Comparison of ENCODE assay signal across 8 cellular contexts in genomic region chr5:154714271-154714986, GRCh38. TPM values are rescaled to one million over a fixed set of nuclear protein-coding genes. Genes with fewer than 3 reads are reported as not detected.
DNase-seq lines count a peak whose midpoint lies in the region; ATAC-seq and TF ChIP-seq lines count a peak whose summit lies in the region.

No MANE protein-coding gene starts in this region.

- CTCF ChIA-PET in activated CD4-positive, alpha-beta T cell treated with anti-CD3 and anti-CD28 coated beads, Interleukin-2, amount 10 ng/mL, durations not matched to agents 7 days and 5 days (lab: Charles Lee), result interaction anchor here (0.7 to 1.1 kb wide), 3 partner anchors 50 to 213 kb away, joined by 3 read pairs; no protein-coding TSS in a partner anchor

- H3K9me3 Mint-ChIP-seq in activated CD4-positive, alpha-beta T cell treated with anti-CD3 and anti-CD28 coated beads, Interleukin-2, amount 10 ng/mL, durations not matched to agents 7 days and 5 days, result no peaks in the 10 kb centered on the region

- peak; percentile 90 for ATAC-seq in HG02759 (IDR thresholded peaks at IDR 0.05; ENCODE audit: unreplicated experiment)
- peak; percentile 59 for ATAC-seq in stimulated activated naive CD8-positive, alpha-beta T cell treated with anti-CD3 and anti-CD28 coated beads, Interleukin-15, Interleukin-2, amounts not matched to agents 100 U/mL and 50 U/mL, for 24 hours

- intact Hi-C loops in esophagus muscularis mucosa (cut with DNase I), result no loop called here

- H3K4me1 Mint-ChIP-seq in activated CD4-positive, alpha-beta T cell treated with anti-CD3 and anti-CD28 coated beads, Interleukin-2, amount 10 ng/mL, durations not matched to agents 7 days and 5 days, result peaks cover 22% of the 10 kb centered on the region

- no peaks in the 10 kb centered on the region for H3K9me3 ChIP-seq in esophagus muscularis mucosa

- H3K27ac ChIP-seq in esophagus muscularis mucosa (replicated peaks in 1 of 4), result peak overlapping the region in 2 of 4 donors; percentile 17 to 28

- POLR2A ChIA-PET in activated CD4-positive, alpha-beta T cell treated with anti-CD3 and anti-CD28 coated beads, Interleukin-2, amount 10 ng/mL, durations not matched to agents 7 days and 5 days (lab: Charles Lee), result interaction anchor here (0.7 kb wide), 1 partner anchor 15 kb away, joined by 3 read pairs; no protein-coding TSS in a partner anchor

- H3K27ac Mint-ChIP-seq in activated CD4-positive, alpha-beta T cell treated with anti-CD3 and anti-CD28 coated beads, Interleukin-2, amount 10 ng/mL, durations not matched to agents 7 days and 5 days, result peak overlapping the region; percentile 81

- DNase-seq in activated CD4-positive, alpha-beta T cell treated with anti-CD3 and anti-CD28 coated beads, Interleukin-2, amount 10 ng/mL, durations not matched to agents 7 days and 5 days, result peak; percentile 43
- DNase-seq in activated CD4-positive, alpha-beta T cell treated with anti-CD3 and anti-CD28 coated beads for 1 hour, result no peak
- peak; percentile 81 for DNase-seq in NOMO-1 treated with DMSO at 0.1 percent for 48 hours (lab: John Stamatoyannopoulos, UW; ENCODE audit: unreplicated experiment)
- DNase-seq in esophagus muscularis mucosa (ENCODE audit: extremely low spot score), result no peak
- no peak for DNase-seq in stimulated activated naive CD8-positive, alpha-beta T cell treated with anti-CD3 and anti-CD28 coated beads, Interleukin-15, Interleukin-2, amounts not matched to agents 100 U/mL and 50 U/mL, for 24 hours
- no peak for DNase-seq in HK-2 (ENCODE audit: unreplicated experiment)
- DNase-seq in HUDEP-2 (lab: John Stamatoyannopoulos, UW; ENCODE audit: unreplicated experiment in 76 of 76), result no peak

- TF ChIP-seq CTCF in esophagus muscularis mucosa (IDR thresholded peaks at IDR 0.05), result no peak

- H3K27me3 Mint-ChIP-seq in activated CD4-positive, alpha-beta T cell treated with anti-CD3 and anti-CD28 coated beads, Interleukin-2, amount 10 ng/mL, durations not matched to agents 7 days and 5 days, result no peaks in the 10 kb centered on the region

- no peaks in the 10 kb centered on the region for H3K27me3 ChIP-seq in esophagus muscularis mucosa

- H3K4me1 ChIP-seq in esophagus muscularis mucosa, result peaks cover 4 to 24% (median 20%) of the 10 kb centered on the region in 4 donors

- TF ChIP-seq POLR2A in esophagus muscularis mucosa (IDR thresholded peaks at IDR 0.05; ENCODE audit: low read depth), result no peak

- H3K4me3 Mint-ChIP-seq in activated CD4-positive, alpha-beta T cell treated with anti-CD3 and anti-CD28 coated beads, Interleukin-2, amount 10 ng/mL, durations not matched to agents 7 days and 5 days, result peak overlapping the region; percentile 20

- H3K36me3 Mint-ChIP-seq in activated CD4-positive, alpha-beta T cell treated with anti-CD3 and anti-CD28 coated beads, Interleukin-2, amount 10 ng/mL, durations not matched to agents 7 days and 5 days (ENCODE audit: low read depth), result no peaks in the 10 kb centered on the region

- 59% methylated on average over 10 of the region's 10 CpGs for WGBS in esophagus muscularis mucosa

- TF ChIP-seq EP300 in esophagus muscularis mucosa (IDR thresholded peaks at IDR 0.05), result no peak

- H3K36me3 ChIP-seq in esophagus muscularis mucosa, result no peaks in the 10 kb centered on the region

- peak overlapping the region in 3 of 4 donors; percentile 7 to 18 (median 8) for H3K4me3 ChIP-seq in esophagus muscularis mucosa

RNA-seq across cellular contexts. Expression of gene LARP1, which starts 40.7 kb away (rescaled TPM):
- total RNA-seq in activated CD4-positive, alpha-beta T cell treated with anti-CD3 and anti-CD28 coated beads, Interleukin-2, amount 10 ng/mL, durations not matched to agents 7 days and 5 days, result 100 to 1,000 TPM; 203 to 213 TPM
- total RNA-seq in esophagus muscularis mucosa, result 100 to 1,000 TPM in 2 of 4 donors, 10 to 100 TPM in 2; 79.7 to 128 (median 101) TPM

Comparison
In these comparisons a context has a peak if more than half of its experiments do, and no peak if none do; other contexts are left out.
1. DNase-seq: peak in activated CD4-positive, alpha-beta T cell treated with anti-CD3 and anti-CD28 coated beads, Interleukin-2, amount 10 ng/mL, durations not matched to agents 7 days and 5 days (single experiment) and NOMO-1 treated with DMSO at 0.1 percent for 48 hours (single experiment); none in activated CD4-positive, alpha-beta T cell treated with anti-CD3 and anti-CD28 coated beads for 1 hour (single experiment), esophagus muscularis mucosa (single experiment), stimulated activated naive CD8-positive, alpha-beta T cell treated with anti-CD3 and anti-CD28 coated beads, Interleukin-15, Interleukin-2, amounts not matched to agents 100 U/mL and 50 U/mL, for 24 hours (single experiment), HK-2 (single experiment) and HUDEP-2 (0 of 76).